ENCODE assay signal across 1 cellular context in genomic region chr5:157729858-157730257, GRCh38.
TF ChIP-seq lines count a peak whose summit lies in the region.

No MANE protein-coding gene starts in this region.

TF ChIP-seq in GM12878, 131 proteins besides CTCF, POLR2A, EP300 and RAD21 (continued from another document and continues in another):
- no peak for TF ChIP-seq ZBTB4 (CRISPR knock-in tag; IDR thresholded peaks at IDR 0.05)
- no peak for TF ChIP-seq KLF5 (IDR thresholded peaks at IDR 0.05; ENCODE audit: partially characterized antibody)
- TF ChIP-seq IRF4 (IDR thresholded peaks at IDR 0.05; ENCODE audit: low read depth, low read length), result peak; percentile 94
- peak; percentile 70; the same call in 1 of the 2 replicates for TF ChIP-seq MEF2A (IDR thresholded peaks at IDR 0.05; ENCODE audit: insufficient read depth, low read depth, low read length)
- TF ChIP-seq IKZF2 (IDR thresholded peaks at IDR 0.05), result peak; percentile 91 to 92
- TF ChIP-seq PML (IDR thresholded peaks at IDR 0.05; ENCODE audit: low read length), result peak; percentile 75
- no peak for TF ChIP-seq ASH2L (IDR thresholded peaks at IDR 0.05; ENCODE audit: borderline replicate concordance, low read depth)
- peak; percentile 88 for TF ChIP-seq ATF7 (IDR thresholded peaks at IDR 0.05; ENCODE audit: low read depth)
- TF ChIP-seq MEF2B (IDR thresholded peaks at IDR 0.05; ENCODE audit: partially characterized antibody, poor library complexity, severe bottlenecking), result peak; percentile 61
- TF ChIP-seq CREB1 (IDR thresholded peaks at IDR 0.05; ENCODE audit: low read depth), result no peak
- no peak for TF ChIP-seq BRCA1 (IDR thresholded peaks at IDR 0.05; ENCODE audit: low read depth, low read length)
- TF ChIP-seq NR2C1 (IDR thresholded peaks at IDR 0.05), result peak; percentile 73
- TF ChIP-seq ELK1 (IDR thresholded peaks at IDR 0.05; ENCODE audit: low read depth, low read length), result no peak
- TF ChIP-seq SMAD1 (IDR thresholded peaks at IDR 0.05; ENCODE audit: low read depth, partially characterized antibody), result no peak
- no peak for TF ChIP-seq KDM1A (IDR thresholded peaks at IDR 0.05; ENCODE audit: borderline replicate concordance)
- peak; percentile 87 for TF ChIP-seq IKZF1 (conservative IDR thresholded peaks at IDR 0.05)
- no peak for TF ChIP-seq ZNF687 (IDR thresholded peaks at IDR 0.05)
- TF ChIP-seq ZBTB40 (IDR thresholded peaks at IDR 0.05; ENCODE audit: borderline replicate concordance), result no peak
- TF ChIP-seq RAD51 (IDR thresholded peaks at IDR 0.05), result 0 out of 2 replicates have a peak, but pooled peaks have one; percentile 35
- peak; percentile 58; the same call in 1 of the 2 replicates for TF ChIP-seq BCL11A (IDR thresholded peaks at IDR 0.05; ENCODE audit: low read depth, low read length)
- TF ChIP-seq SUPT20H (IDR thresholded peaks at IDR 0.05; ENCODE audit: borderline replicate concordance, control insufficient read depth, low read depth, low read length), result no peak
- TF ChIP-seq ESRRA (IDR thresholded peaks at IDR 0.05; ENCODE audit: low read length), result no peak
- TF ChIP-seq PAX5 (IDR thresholded peaks at IDR 0.05; ENCODE audit: borderline replicate concordance, low read depth, low read length), result peak; percentile 34; the same call in 1 of the 2 replicates
- no peak for TF ChIP-seq RELA (IDR thresholded peaks at IDR 0.05; ENCODE audit: borderline replicate concordance, partially characterized antibody)
- TF ChIP-seq POLR2AphosphoS2 (IDR thresholded peaks at IDR 0.05; ENCODE audit: low read depth, low read length), result no peak
- peak; percentile 70; the same call in 1 of the 2 replicates for TF ChIP-seq CREM (IDR thresholded peaks at IDR 0.05; ENCODE audit: low read depth)
- 0 out of 4 replicates have a peak, but pooled peaks of 1 of the 2 experiments have one; percentile 31 for TF ChIP-seq SRF (IDR thresholded peaks at IDR 0.05; ENCODE audit: low read depth in 2 of 2, low read length in 2 of 2)
- TF ChIP-seq ZSCAN29 (IDR thresholded peaks at IDR 0.05), result no peak
- no peak for TF ChIP-seq EGR1 (IDR thresholded peaks at IDR 0.05; ENCODE audit: borderline replicate concordance in 1 of 2, low read depth in 2 of 2, low read length in 2 of 2)
- TF ChIP-seq CUX1 (IDR thresholded peaks at IDR 0.05; ENCODE audit: insufficient replicate concordance, low read depth, low read length), result no peak
- no peak for TF ChIP-seq MYC (IDR thresholded peaks at IDR 0.05; ENCODE audit: insufficient read depth, insufficient read length, insufficient replicate concordance, low read length, severe bottlenecking)
- no peak for TF ChIP-seq ATF3 (IDR thresholded peaks at IDR 0.05; ENCODE audit: borderline replicate concordance, extremely low read depth, low read depth, low read length)
- no peak for TF ChIP-seq MAX (IDR thresholded peaks at IDR 0.05; ENCODE audit: low read depth, low read length)
- no peak for TF ChIP-seq E2F4 (IDR thresholded peaks at IDR 0.05; ENCODE audit: low read depth, low read length)
- peak; percentile 81 for TF ChIP-seq MTA2 (IDR thresholded peaks at IDR 0.05; ENCODE audit: low read depth)
- no peak for TF ChIP-seq NFXL1 (IDR thresholded peaks at IDR 0.05; ENCODE audit: borderline replicate concordance)
- peak; percentile 56; the same call in 1 of the 2 replicates for TF ChIP-seq NBN (IDR thresholded peaks at IDR 0.05)
- TF ChIP-seq TBL1XR1 (IDR thresholded peaks at IDR 0.05; ENCODE audit: low read depth, low read length), result 0 out of 2 replicates have a peak, but pooled peaks have one; percentile 59
- TF ChIP-seq DPF2 (IDR thresholded peaks at IDR 0.05), result peak; percentile 96
- no peak for TF ChIP-seq STAT1 (conservative IDR thresholded peaks at IDR 0.05)
- TF ChIP-seq FOXK2 (IDR thresholded peaks at IDR 0.05), result no peak
- TF ChIP-seq RB1 (IDR thresholded peaks at IDR 0.05; ENCODE audit: borderline replicate concordance), result no peak
- TF ChIP-seq SMAD5 (IDR thresholded peaks at IDR 0.05; ENCODE audit: low read depth), result no peak
